Comparison of ENCODE assay signal across 8 cellular contexts in genomic region chr11:34105079-34105956, GRCh38. TPM values are rescaled to one million over a fixed set of nuclear protein-coding genes. Genes with fewer than 3 reads are reported as not detected.
DNase-seq lines count a peak whose midpoint lies in the region; ATAC-seq, FAIRE-seq and TF ChIP-seq lines count a peak whose summit lies in the region.

TSS of gene NAT10 (plus strand) at chr11:34105629. CDS start at chr11:34108226, 2,597 bp downstream.

- H3K4me2 ChIP-seq in smooth muscle cell, result peak within 1 kb of the TSS; percentile 96

- H3K27me3 ChIP-seq in bronchial epithelial cell (ENCODE audit: control insufficient read depth, insufficient read depth, low read length) (no peaks in the 10 kb centered on the region), smooth muscle cell (ENCODE audit: low read depth) (no peaks in the 10 kb centered on the region)

- TF ChIP-seq CTCF in AG09309 (IDR thresholded peaks at IDR 0.05; ENCODE audit: control insufficient read depth, insufficient read depth, low read depth, low read length, missing control alignments), result no peak
- TF ChIP-seq CTCF in WI38 (IDR thresholded peaks at IDR 0.05; ENCODE audit: low read depth, low read length), result 0 out of 2 replicates have a peak, but pooled peaks have one; percentile 4
- TF ChIP-seq CTCF in bronchial epithelial cell (IDR thresholded peaks at IDR 0.05; ENCODE audit: insufficient read depth, low read length, severe bottlenecking), result peak; percentile 34
- TF ChIP-seq CTCF in smooth muscle cell (IDR thresholded peaks at IDR 0.05; ENCODE audit: borderline replicate concordance, insufficient read depth, poor library complexity, severe bottlenecking), result no peak

- H3K4me3 ChIP-seq in AG09309 (ENCODE audit: control insufficient read depth, low read depth, low read length) (peak within 1 kb of the TSS; percentile 98), WI38 (ENCODE audit: low read depth, low read length) (peak within 1 kb of the TSS; percentile 91), bronchial epithelial cell (ENCODE audit: low read depth, low read length) (peak within 1 kb of the TSS; percentile 66), smooth muscle cell (peak within 1 kb of the TSS; percentile 88)

- H2AFZ ChIP-seq in smooth muscle cell (ENCODE audit: low read depth), result peak within 1 kb of the TSS; percentile 72

- peak; percentile 79 for FAIRE-seq in bronchial epithelial cell (lab: Jason Lieb, UNC)

- H4K20me1 ChIP-seq in smooth muscle cell (ENCODE audit: low read depth), result no peaks in the 10 kb centered on the region

- H3K9ac ChIP-seq in smooth muscle cell (ENCODE audit: low read depth), result peak within 1 kb of the TSS; percentile 86

- under 1% methylated on average over 55 of the region's 55 CpGs for WGBS in smooth muscle cell (ENCODE audit: low lambda C conversion rate)

- DNase-seq in AG09309 (ENCODE audit: low read depth) (peak; percentile 96), NCI-H2227 treated with DMSO at 0.1 percent for 48 hours (lab: John Stamatoyannopoulos, UW) (peak; percentile 98), bronchial epithelial cell (ENCODE audit: low read depth) (peak; percentile 98), iPS-NIHi11 (ENCODE audit: low spot score) (peak; percentile 97), smooth muscle cell (lab: John Stamatoyannopoulos, UW; ENCODE audit: unreplicated experiment) (peak; percentile 80)

- peaks cover 9% of the 10 kb centered on the region for H3K36me3 ChIP-seq in bronchial epithelial cell (ENCODE audit: control insufficient read depth, insufficient read depth, low read length)
- H3K36me3 ChIP-seq in smooth muscle cell (ENCODE audit: low read depth), result peaks cover 7% of the 10 kb centered on the region

- ATAC-seq in GM18909 (IDR thresholded peaks at IDR 0.05; ENCODE audit: poor library complexity, unreplicated experiment), result peak; percentile 92
- peak; percentile 95 for ATAC-seq in HG03175 (IDR thresholded peaks at IDR 0.05; ENCODE audit: unreplicated experiment)

- peaks cover 10% of the 10 kb centered on the region for H3K4me1 ChIP-seq in smooth muscle cell (ENCODE audit: low read depth)

- H3K27ac ChIP-seq in smooth muscle cell (ENCODE audit: low read depth), result peak within 1 kb of the TSS; percentile 85

- H3F3A ChIP-seq in smooth muscle cell (ENCODE audit: low read depth), result peaks cover 32% of the 10 kb centered on the region

- H3K9me3 ChIP-seq in smooth muscle cell (replicated peaks; ENCODE audit: low read depth), result no peaks in the 10 kb centered on the region

- H3K79me2 ChIP-seq in smooth muscle cell (ENCODE audit: low read depth), result peaks cover 27% of the 10 kb centered on the region

RNA-seq across cellular contexts. Expression of gene NAT10, which starts in this region (rescaled TPM):
- total RNA-seq in bronchial epithelial cell, result 14.0 and 16.3 TPM in 2 replicates
- total RNA-seq in smooth muscle cell, result 20.9 and 21.2 TPM in 2 replicates
- polyA plus RNA-seq in smooth muscle cell, result 13.2 and 16.4 TPM in 2 replicates

Comparison
In these comparisons a context has a peak if more than half of its experiments do, and no peak if none do; other contexts are left out.
1. Peak in every context shown above with its lines: DNase-seq, ATAC-seq, H3K4me3 ChIP-seq and H3K27ac ChIP-seq.
2. CTCF ChIP-seq: peak in WI38 (single experiment) and bronchial epithelial cell (single experiment); none in AG09309 (single experiment) and smooth muscle cell (single experiment).